In the genomic region with DNA sequence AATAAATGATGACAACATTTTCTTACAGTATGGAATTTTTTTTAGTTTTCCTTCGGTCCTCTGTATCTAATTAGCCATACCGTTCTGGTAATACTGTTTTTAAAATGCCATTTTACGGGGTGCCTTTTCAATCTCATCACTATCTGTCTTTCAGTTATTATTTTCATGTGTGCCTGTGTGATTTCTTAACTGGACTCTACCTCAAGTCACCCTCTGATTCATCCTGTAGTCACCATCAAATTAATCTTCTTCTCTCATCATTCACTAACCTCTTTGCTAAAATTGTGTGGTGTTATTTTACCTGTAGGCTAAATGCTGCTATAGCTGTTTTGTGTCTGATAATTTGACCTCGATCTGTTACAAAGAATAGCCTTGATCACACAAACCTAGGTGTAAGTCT, we compare ENCODE assay signal across 18 cellular contexts. TPM values are rescaled to one million over a fixed set of nuclear protein-coding genes. Genes with fewer than 3 reads are reported as not detected.
DNase-seq lines count a peak whose midpoint lies in the region; FAIRE-seq and TF ChIP-seq lines count a peak whose summit lies in the region.
"Had no signal": no experiment of that assay in that cellular context is flagged by ENCODE, and none has a peak within 500 bp of the region (broad histone marks: within the 10 kb centered on the region; RNA-seq: fewer than 3 reads in every experiment).

No MANE protein-coding gene starts in this region.

- H3K27me3 ChIP-seq in ACC112 (ENCODE audit: insufficient read depth, low read length) (no peaks in the 10 kb centered on the region), BE2C (no peaks in the 10 kb centered on the region)

- peak; percentile 42 for DNase-seq in GM04504 (ENCODE audit: low read depth)
- DNase-seq in BE2C = no peak
- no peak for DNase-seq in MV-4-11 (lab: John Stamatoyannopoulos, UW)
- no peak for DNase-seq in NCI-H2196 (lab: John Stamatoyannopoulos, UW; ENCODE audit: unreplicated experiment)
- DNase-seq in middle frontal gyrus (ENCODE audit: extremely low spot score, low spot score) = no peak
- DNase-seq: activated CD8-positive, alpha-beta memory T cell treated with anti-CD3 and anti-CD28 coated beads for 24 hours; C1 segment of cervical spinal cord; effector CD8-positive, alpha-beta T cell; GDM1; head of caudate nucleus; Kasumi-1; posterior cingulate gyrus; stimulated activated naive CD4-positive, alpha-beta T cell treated with Interleukin-2 at 50 U/mL for 16 hours had no signal

- H3K4me3 ChIP-seq in ACC112 (ENCODE audit: low read depth, low read length) (peak overlapping the region; percentile 26), BE2C (ENCODE audit: low read depth, low read length) (no peak overlapping the region)
- H3K4me3 ChIP-seq: lung had no signal

- peaks cover 3% of the 10 kb centered on the region for H3K79me2 ChIP-seq in ACC112 (ENCODE audit: control insufficient read depth, insufficient read depth, low read length, unreplicated experiment)

- no peaks in the 10 kb centered on the region for H3K9me3 ChIP-seq in BE2C

- TF ChIP-seq CTCF in VCaP (conservative IDR thresholded peaks at IDR 0.05) = no peak
- no peak for TF ChIP-seq CTCF in BE2C (IDR thresholded peaks at IDR 0.05; ENCODE audit: low read depth, low read length)

- FAIRE-seq in islet of Langerhans (lab: Jason Lieb, UNC) = peak; percentile 49

- peaks cover 21% of the 10 kb centered on the region; the same call in 1 of the 2 replicates for H3K36me3 ChIP-seq in ACC112 (ENCODE audit: insufficient read depth, low read length)
- H3K36me3 ChIP-seq in BE2C = peaks cover 28% of the 10 kb centered on the region

- H3K27ac ChIP-seq in ACC112 (ENCODE audit: low read depth, low read length) = peak overlapping the region; percentile 90
- peak overlapping the region; percentile 23 for H3K27ac ChIP-seq in VCaP

- H3K4me1 ChIP-seq in ACC112 (ENCODE audit: control insufficient read depth, insufficient read depth, low read length, unreplicated experiment) (peaks cover 28% of the 10 kb centered on the region), BE2C (peaks cover 3% of the 10 kb centered on the region; the same call in 1 of the 2 replicates)

- no peak overlapping the region for H2AFZ ChIP-seq in ACC112 (ENCODE audit: low read length, unreplicated experiment)

RNA-seq across cellular contexts. Expression of gene CCT2, which starts 16.0 kb away (rescaled TPM):
- polyA plus RNA-seq in BE2C (2012; ENCODE audit: insufficient read depth, insufficient read length, low read depth) = 218 TPM

RNA-seq across cellular contexts. Expression of gene LRRC10, which starts 41.5 kb away (rescaled TPM):
- not detected for polyA plus RNA-seq in BE2C (2012; ENCODE audit: insufficient read depth, insufficient read length, low read depth)
- polyA plus RNA-seq: adipose tissue, lung had no signal
